ENCODE assay signal across 18 cellular contexts in genomic region chr14:71525663-71526246, GRCh38.
"Had no signal": no experiment of that assay in that cellular context is flagged by ENCODE, and none has a peak within 500 bp of the region (broad histone marks: within the 10 kb centered on the region; RNA-seq: fewer than 3 reads in every experiment).

No MANE protein-coding gene starts in this region.

- H3K9me3 ChIP-seq: adrenal gland, gastroesophageal sphincter, heart right ventricle, lower lobe of right lung, ovary, tibial nerve had no signal

- H3K9me3 Mint-ChIP-seq: activated naive CD4-positive, alpha-beta T cell treated with anti-CD3 and anti-CD28 coated beads, Interleukin-2, amount 50 U/mL, for 24 hours; activated T-cell treated with anti-CD3 and anti-CD28 coated beads, Interleukin-2, amount 50 U/mL, for 24 hours; neural progenitor cell had no signal

- H3K4me2 ChIP-seq: neural progenitor cell had no signal

- H2AFZ ChIP-seq: neural progenitor cell had no signal

- H3K4me3 Mint-ChIP-seq: activated CD8-positive, alpha-beta memory T cell treated with anti-CD3 and anti-CD28 coated beads, Interleukin-2, amount 10 ng/mL, durations not matched to agents 7 days and 5 days; activated naive CD4-positive, alpha-beta T cell treated with anti-CD3 and anti-CD28 coated beads, Interleukin-2, amount 50 U/mL, for 24 hours; activated T-cell treated with anti-CD3 and anti-CD28 coated beads, Interleukin-2, amount 50 U/mL, for 24 hours; neural progenitor cell had no signal

- H3K27ac Mint-ChIP-seq: activated CD8-positive, alpha-beta memory T cell treated with anti-CD3 and anti-CD28 coated beads, Interleukin-2, amount 10 ng/mL, durations not matched to agents 7 days and 5 days; activated naive CD4-positive, alpha-beta T cell treated with anti-CD3 and anti-CD28 coated beads, Interleukin-2, amount 50 U/mL, for 24 hours; activated T-cell treated with anti-CD3 and anti-CD28 coated beads, Interleukin-2, amount 50 U/mL, for 24 hours; neural progenitor cell had no signal

- H3K27ac ChIP-seq: adrenal gland, cardiac muscle cell, gastroesophageal sphincter, heart right ventricle, lower lobe of right lung, neural progenitor cell, ovary, tibial nerve had no signal

- H3K4me1 ChIP-seq: lower lobe of right lung, neural progenitor cell had no signal

- DNase-seq: activated CD4-positive, alpha-beta T cell treated with anti-CD3 and anti-CD28 coated beads, Interleukin-2, amount 50 U/mL, for 4 hours; activated CD4-positive, CD25-positive, alpha-beta regulatory T cell treated with anti-CD3 and anti-CD28 coated beads, Interleukin-2, amount 50 U/mL, for 72 hours; activated CD8-positive, alpha-beta memory T cell treated with anti-CD3 and anti-CD28 coated beads, Interleukin-2, amount 10 ng/mL, durations not matched to agents 7 days and 5 days; activated effector memory CD4-positive, alpha-beta T cell treated with Interleukin-2 at 50 U/mL for 16 hours; activated T-cell treated with anti-CD3 and anti-CD28 coated beads, Interleukin-2, amount 50 U/mL, for 24 hours; adrenal gland; heart right ventricle; left cardiac atrium; lower lobe of right lung; midbrain; ovary; stimulated activated CD4-positive, alpha-beta T cell treated with anti-CD3 and anti-CD28 coated beads, Interleukin-1b, Interleukin-23, amount 100 ng/mL, for 48 hours had no signal

- FAIRE-seq: colon had no signal

- H3K4me3 ChIP-seq: adrenal gland, cardiac muscle cell, gastroesophageal sphincter, heart right ventricle, lower lobe of right lung, neural progenitor cell, ovary, tibial nerve had no signal

- H3K9ac ChIP-seq: neural progenitor cell had no signal

- H3K36me3 ChIP-seq: adrenal gland, cardiac muscle cell, gastroesophageal sphincter, heart right ventricle, lower lobe of right lung, neural progenitor cell, ovary, tibial nerve had no signal

- H3K27me3 Mint-ChIP-seq: activated CD8-positive, alpha-beta memory T cell treated with anti-CD3 and anti-CD28 coated beads, Interleukin-2, amount 10 ng/mL, durations not matched to agents 7 days and 5 days; activated naive CD4-positive, alpha-beta T cell treated with anti-CD3 and anti-CD28 coated beads, Interleukin-2, amount 50 U/mL, for 24 hours; activated T-cell treated with anti-CD3 and anti-CD28 coated beads, Interleukin-2, amount 50 U/mL, for 24 hours had no signal

- ATAC-seq: activated CD8-positive, alpha-beta memory T cell treated with anti-CD3 and anti-CD28 coated beads, Interleukin-2, amount 10 ng/mL, durations not matched to agents 7 days and 5 days; gastroesophageal sphincter; heart right ventricle; left cardiac atrium; lower lobe of right lung had no signal

- H3K27me3 ChIP-seq: adrenal gland, cardiac muscle cell, gastroesophageal sphincter, heart right ventricle, neural progenitor cell, ovary, tibial nerve had no signal
